ENCODE assay signal across 1 cellular context in the genomic region with DNA sequence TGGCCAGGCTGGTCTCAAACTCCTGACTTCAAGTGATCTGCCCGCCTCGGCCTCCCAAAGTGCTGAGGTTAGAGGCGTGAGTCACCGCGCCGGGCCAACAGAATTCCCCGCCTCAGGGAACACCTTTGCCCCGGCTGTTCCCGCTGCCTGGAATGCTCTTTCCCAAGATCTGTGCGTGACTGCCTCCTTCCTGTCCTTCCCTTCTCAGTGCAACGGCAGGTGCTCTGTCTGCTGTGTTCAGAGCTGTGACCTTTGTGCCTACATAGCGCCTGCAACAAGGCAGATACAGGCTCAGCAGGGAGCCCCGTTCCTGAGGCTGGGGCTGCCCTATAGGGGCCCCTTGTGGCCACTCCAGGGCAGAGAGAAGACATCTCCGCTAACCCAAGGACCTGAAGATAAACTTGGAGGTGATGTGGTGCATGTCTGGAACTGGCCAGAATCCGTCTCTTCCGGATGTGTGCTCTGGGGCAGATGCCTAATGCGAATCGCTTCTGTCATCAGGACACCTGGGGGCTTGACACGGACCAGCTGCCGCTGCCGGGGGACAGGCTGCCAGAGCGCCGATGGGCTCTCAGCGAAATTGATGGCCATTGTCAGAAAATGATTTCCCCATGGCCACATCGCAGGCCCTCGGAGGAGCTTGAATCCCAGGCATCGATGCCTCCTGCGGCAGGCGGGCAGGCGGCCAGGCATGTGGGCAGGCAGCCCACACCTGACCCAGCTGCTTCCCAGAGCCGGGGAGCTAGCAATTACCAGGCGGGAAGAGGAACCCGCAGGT.
TF ChIP-seq lines count a peak whose summit lies in the region.

No MANE protein-coding gene starts in this region.

TF ChIP-seq in HepG2, 621 proteins besides CTCF, POLR2A, EP300 and RAD21 (continued from another document and continues in another):
- TF ChIP-seq, protein P1, sequence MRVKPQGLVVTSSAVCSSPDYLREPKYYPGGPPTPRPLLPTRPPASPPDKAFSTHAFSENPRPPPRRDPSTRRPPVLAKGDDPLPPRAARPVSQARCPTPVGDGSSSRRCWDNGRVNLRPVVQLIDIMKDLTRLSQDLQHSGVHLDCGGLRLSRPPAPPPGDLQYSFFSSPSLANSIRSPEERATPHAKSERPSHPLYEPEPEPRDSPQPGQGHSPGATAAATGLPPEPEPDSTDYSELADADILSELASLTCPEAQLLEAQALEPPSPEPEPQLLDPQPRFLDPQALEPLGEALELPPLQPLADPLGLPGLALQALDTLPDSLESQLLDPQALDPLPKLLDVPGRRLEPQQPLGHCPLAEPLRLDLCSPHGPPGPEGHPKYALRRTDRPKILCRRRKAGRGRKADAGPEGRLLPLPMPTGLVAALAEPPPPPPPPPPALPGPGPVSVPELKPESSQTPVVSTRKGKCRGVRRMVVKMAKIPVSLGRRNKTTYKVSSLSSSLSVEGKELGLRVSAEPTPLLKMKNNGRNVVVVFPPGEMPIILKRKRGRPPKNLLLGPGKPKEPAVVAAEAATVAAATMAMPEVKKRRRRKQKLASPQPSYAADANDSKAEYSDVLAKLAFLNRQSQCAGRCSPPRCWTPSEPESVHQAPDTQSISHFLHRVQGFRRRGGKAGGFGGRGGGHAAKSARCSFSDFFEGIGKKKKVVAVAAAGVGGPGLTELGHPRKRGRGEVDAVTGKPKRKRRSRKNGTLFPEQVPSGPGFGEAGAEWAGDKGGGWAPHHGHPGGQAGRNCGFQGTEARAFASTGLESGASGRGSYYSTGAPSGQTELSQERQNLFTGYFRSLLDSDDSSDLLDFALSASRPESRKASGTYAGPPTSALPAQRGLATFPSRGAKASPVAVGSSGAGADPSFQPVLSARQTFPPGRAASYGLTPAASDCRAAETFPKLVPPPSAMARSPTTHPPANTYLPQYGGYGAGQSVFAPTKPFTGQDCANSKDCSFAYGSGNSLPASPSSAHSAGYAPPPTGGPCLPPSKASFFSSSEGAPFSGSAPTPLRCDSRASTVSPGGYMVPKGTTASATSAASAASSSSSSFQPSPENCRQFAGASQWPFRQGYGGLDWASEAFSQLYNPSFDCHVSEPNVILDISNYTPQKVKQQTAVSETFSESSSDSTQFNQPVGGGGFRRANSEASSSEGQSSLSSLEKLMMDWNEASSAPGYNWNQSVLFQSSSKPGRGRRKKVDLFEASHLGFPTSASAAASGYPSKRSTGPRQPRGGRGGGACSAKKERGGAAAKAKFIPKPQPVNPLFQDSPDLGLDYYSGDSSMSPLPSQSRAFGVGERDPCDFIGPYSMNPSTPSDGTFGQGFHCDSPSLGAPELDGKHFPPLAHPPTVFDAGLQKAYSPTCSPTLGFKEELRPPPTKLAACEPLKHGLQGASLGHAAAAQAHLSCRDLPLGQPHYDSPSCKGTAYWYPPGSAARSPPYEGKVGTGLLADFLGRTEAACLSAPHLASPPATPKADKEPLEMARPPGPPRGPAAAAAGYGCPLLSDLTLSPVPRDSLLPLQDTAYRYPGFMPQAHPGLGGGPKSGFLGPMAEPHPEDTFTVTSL (CRISPR knock-in tag; IDR thresholded peaks at IDR 0.05; ENCODE audit: borderline replicate concordance), result peak; percentile 57; the same call in 1 of the 2 replicates
- TF ChIP-seq ZNF720 (CRISPR knock-in tag; IDR thresholded peaks at IDR 0.05) (no peak), HNF4A (CRISPR knock-in tag; IDR thresholded peaks at IDR 0.05) (peak; percentile 97), ZNF567 (CRISPR knock-in tag; IDR thresholded peaks at IDR 0.05; ENCODE audit: borderline replicate concordance) (0 out of 2 replicates have a peak, but pooled peaks have one; percentile 60), TAF15 (IDR thresholded peaks at IDR 0.05; ENCODE audit: low read depth, low read length, poor library complexity, severe bottlenecking) (no peak), SUZ12 (IDR thresholded peaks at IDR 0.05; ENCODE audit: low read depth, low read length) (no peak), ZNF788 (CRISPR knock-in tag; IDR thresholded peaks at IDR 0.05; ENCODE audit: borderline replicate concordance) (peak; percentile 82; the same call in 1 of the 2 replicates), ZNF678 (CRISPR knock-in tag; IDR thresholded peaks at IDR 0.05) (0 out of 2 replicates have a peak, but pooled peaks have one; percentile 52), MED13 (CRISPR knock-in tag; IDR thresholded peaks at IDR 0.05) (no peak), MEF2D (CRISPR knock-in tag; IDR thresholded peaks at IDR 0.05) (no peak; the same call in 1 of the 2 replicates), DNMT1 (CRISPR knock-in tag; IDR thresholded peaks at IDR 0.05) (no peak), ZNF510 (CRISPR knock-in tag; IDR thresholded peaks at IDR 0.05; ENCODE audit: low read depth) (0 out of 2 replicates have a peak, but pooled peaks have one; percentile 59), MYC (CRISPR knock-in tag; IDR thresholded peaks at IDR 0.05; ENCODE audit: borderline replicate concordance) (peak; percentile 59; the same call in 1 of the 2 replicates), YEATS2 (CRISPR knock-in tag; IDR thresholded peaks at IDR 0.05; ENCODE audit: borderline replicate concordance) (peak; percentile 77; the same call in 1 of the 2 replicates), ZFY (CRISPR knock-in tag; IDR thresholded peaks at IDR 0.05) (no peak), ZFP36 (IDR thresholded peaks at IDR 0.05; ENCODE audit: borderline replicate concordance, low read depth, low read length, partially characterized antibody) (no peak), CHCHD3 (CRISPR knock-in tag; IDR thresholded peaks at IDR 0.05) (no peak), ZMAT3 (CRISPR knock-in tag; conservative IDR thresholded peaks at IDR 0.05) (peak; percentile 93), AGO2 (optimal IDR thresholded peaks at IDR 0.05; ENCODE audit: low read depth, low read length) (no peak), ZNF670 (CRISPR knock-in tag; IDR thresholded peaks at IDR 0.05; ENCODE audit: borderline replicate concordance) (0 out of 2 replicates have a peak, but pooled peaks have one; percentile 77), NR1H2 (CRISPR knock-in tag; IDR thresholded peaks at IDR 0.05; ENCODE audit: borderline replicate concordance, low read depth) (no peak), FOXK2 (IDR thresholded peaks at IDR 0.05) (peak; percentile 58; the same call in 1 of the 2 replicates), DMAP1 (CRISPR knock-in tag; IDR thresholded peaks at IDR 0.05) (peak; percentile 49; the same call in 1 of the 2 replicates), ZNF441 (CRISPR knock-in tag; IDR thresholded peaks at IDR 0.05; ENCODE audit: borderline replicate concordance) (peak; percentile 73; the same call in 1 of the 2 replicates)
- TF ChIP-seq, protein P2, sequence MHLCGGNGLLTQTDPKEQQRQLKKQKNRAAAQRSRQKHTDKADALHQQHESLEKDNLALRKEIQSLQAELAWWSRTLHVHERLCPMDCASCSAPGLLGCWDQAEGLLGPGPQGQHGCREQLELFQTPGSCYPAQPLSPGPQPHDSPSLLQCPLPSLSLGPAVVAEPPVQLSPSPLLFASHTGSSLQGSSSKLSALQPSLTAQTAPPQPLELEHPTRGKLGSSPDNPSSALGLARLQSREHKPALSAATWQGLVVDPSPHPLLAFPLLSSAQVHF (CRISPR knock-in tag; IDR thresholded peaks at IDR 0.05), result no peak
- TF ChIP-seq, protein P3, sequence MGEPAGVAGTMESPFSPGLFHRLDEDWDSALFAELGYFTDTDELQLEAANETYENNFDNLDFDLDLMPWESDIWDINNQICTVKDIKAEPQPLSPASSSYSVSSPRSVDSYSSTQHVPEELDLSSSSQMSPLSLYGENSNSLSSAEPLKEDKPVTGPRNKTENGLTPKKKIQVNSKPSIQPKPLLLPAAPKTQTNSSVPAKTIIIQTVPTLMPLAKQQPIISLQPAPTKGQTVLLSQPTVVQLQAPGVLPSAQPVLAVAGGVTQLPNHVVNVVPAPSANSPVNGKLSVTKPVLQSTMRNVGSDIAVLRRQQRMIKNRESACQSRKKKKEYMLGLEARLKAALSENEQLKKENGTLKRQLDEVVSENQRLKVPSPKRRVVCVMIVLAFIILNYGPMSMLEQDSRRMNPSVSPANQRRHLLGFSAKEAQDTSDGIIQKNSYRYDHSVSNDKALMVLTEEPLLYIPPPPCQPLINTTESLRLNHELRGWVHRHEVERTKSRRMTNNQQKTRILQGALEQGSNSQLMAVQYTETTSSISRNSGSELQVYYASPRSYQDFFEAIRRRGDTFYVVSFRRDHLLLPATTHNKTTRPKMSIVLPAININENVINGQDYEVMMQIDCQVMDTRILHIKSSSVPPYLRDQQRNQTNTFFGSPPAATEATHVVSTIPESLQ (CRISPR knock-in tag; conservative IDR thresholded peaks at IDR 0.05), result 0 out of 2 replicates have a peak, but pooled peaks have one; percentile 32
- TF ChIP-seq, protein P4, sequence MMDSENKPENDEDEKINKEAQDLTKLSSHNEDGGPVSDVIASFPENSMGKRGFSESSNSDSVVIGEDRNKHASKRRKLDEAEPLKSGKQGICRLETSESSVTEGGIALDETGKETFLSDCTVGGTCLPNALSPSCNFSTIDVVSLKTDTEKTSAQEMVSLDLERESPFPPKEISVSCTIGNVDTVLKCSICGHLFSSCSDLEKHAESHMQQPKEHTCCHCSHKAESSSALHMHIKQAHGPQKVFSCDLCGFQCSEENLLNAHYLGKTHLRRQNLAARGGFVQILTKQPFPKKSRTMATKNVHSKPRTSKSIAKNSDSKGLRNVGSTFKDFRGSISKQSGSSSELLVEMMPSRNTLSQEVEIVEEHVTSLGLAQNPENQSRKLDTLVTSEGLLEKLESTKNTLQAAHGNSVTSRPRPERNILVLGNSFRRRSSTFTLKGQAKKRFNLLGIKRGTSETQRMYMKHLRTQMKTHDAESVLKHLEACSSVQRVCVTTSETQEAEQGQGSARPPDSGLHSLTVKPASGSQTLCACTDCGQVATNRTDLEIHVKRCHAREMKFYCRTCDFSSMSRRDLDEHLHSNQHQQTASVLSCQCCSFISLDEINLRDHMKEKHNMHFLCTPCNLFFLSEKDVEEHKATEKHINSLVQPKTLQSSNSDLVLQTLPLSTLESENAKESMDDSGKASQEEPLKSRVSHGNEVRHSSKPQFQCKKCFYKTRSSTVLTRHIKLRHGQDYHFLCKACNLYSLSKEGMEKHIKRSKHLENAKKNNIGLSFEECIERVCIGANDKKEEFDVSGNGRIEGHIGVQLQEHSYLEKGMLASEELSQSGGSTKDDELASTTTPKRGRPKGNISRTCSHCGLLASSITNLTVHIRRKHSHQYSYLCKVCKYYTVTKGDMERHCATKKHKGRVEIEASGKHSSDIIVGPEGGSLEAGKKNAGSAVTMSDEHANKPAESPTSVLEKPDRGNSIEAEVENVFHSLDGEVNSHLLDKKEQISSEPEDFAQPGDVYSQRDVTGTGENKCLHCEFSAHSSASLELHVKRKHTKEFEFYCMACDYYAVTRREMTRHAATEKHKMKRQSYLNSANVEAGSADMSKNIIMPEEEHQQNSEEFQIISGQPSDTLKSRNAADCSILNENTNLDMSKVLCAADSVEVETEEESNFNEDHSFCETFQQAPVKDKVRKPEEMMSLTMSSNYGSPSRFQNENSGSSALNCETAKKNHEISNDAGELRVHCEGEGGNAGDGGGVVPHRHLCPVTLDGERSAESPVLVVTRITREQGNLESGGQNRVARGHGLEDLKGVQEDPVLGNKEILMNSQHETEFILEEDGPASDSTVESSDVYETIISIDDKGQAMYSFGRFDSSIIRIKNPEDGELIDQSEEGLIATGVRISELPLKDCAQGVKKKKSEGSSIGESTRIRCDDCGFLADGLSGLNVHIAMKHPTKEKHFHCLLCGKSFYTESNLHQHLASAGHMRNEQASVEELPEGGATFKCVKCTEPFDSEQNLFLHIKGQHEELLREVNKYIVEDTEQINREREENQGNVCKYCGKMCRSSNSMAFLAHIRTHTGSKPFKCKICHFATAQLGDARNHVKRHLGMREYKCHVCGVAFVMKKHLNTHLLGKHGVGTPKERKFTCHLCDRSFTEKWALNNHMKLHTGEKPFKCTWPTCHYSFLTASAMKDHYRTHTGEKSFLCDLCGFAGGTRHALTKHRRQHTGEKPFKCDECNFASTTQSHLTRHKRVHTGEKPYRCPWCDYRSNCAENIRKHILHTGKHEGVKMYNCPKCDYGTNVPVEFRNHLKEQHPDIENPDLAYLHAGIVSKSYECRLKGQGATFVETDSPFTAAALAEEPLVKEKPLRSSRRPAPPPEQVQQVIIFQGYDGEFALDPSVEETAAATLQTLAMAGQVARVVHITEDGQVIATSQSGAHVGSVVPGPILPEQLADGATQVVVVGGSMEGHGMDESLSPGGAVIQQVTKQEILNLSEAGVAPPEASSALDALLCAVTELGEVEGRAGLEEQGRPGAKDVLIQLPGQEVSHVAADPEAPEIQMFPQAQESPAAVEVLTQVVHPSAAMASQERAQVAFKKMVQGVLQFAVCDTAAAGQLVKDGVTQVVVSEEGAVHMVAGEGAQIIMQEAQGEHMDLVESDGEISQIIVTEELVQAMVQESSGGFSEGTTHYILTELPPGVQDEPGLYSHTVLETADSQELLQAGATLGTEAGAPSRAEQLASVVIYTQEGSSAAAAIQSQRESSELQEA (CRISPR knock-in tag; IDR thresholded peaks at IDR 0.05; ENCODE audit: not compliant biosample characterization), result peak; percentile 39
- TF ChIP-seq, protein P5, sequence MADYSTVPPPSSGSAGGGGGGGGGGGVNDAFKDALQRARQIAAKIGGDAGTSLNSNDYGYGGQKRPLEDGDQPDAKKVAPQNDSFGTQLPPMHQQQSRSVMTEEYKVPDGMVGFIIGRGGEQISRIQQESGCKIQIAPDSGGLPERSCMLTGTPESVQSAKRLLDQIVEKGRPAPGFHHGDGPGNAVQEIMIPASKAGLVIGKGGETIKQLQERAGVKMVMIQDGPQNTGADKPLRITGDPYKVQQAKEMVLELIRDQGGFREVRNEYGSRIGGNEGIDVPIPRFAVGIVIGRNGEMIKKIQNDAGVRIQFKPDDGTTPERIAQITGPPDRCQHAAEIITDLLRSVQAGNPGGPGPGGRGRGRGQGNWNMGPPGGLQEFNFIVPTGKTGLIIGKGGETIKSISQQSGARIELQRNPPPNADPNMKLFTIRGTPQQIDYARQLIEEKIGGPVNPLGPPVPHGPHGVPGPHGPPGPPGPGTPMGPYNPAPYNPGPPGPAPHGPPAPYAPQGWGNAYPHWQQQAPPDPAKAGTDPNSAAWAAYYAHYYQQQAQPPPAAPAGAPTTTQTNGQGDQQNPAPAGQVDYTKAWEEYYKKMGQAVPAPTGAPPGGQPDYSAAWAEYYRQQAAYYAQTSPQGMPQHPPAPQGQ (CRISPR knock-in tag; IDR thresholded peaks at IDR 0.05; ENCODE audit: borderline replicate concordance), result no peak
- TF ChIP-seq, protein P6, sequence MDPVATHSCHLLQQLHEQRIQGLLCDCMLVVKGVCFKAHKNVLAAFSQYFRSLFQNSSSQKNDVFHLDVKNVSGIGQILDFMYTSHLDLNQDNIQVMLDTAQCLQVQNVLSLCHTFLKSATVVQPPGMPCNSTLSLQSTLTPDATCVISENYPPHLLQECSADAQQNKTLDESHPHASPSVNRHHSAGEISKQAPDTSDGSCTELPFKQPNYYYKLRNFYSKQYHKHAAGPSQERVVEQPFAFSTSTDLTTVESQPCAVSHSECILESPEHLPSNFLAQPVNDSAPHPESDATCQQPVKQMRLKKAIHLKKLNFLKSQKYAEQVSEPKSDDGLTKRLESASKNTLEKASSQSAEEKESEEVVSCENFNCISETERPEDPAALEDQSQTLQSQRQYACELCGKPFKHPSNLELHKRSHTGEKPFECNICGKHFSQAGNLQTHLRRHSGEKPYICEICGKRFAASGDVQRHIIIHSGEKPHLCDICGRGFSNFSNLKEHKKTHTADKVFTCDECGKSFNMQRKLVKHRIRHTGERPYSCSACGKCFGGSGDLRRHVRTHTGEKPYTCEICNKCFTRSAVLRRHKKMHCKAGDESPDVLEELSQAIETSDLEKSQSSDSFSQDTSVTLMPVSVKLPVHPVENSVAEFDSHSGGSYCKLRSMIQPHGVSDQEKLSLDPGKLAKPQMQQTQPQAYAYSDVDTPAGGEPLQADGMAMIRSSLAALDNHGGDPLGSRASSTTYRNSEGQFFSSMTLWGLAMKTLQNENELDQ (CRISPR knock-in tag; IDR thresholded peaks at IDR 0.05; ENCODE audit: borderline replicate concordance), result no peak
